8 cellular contexts compared by ENCODE assay signal in the genomic region with DNA sequence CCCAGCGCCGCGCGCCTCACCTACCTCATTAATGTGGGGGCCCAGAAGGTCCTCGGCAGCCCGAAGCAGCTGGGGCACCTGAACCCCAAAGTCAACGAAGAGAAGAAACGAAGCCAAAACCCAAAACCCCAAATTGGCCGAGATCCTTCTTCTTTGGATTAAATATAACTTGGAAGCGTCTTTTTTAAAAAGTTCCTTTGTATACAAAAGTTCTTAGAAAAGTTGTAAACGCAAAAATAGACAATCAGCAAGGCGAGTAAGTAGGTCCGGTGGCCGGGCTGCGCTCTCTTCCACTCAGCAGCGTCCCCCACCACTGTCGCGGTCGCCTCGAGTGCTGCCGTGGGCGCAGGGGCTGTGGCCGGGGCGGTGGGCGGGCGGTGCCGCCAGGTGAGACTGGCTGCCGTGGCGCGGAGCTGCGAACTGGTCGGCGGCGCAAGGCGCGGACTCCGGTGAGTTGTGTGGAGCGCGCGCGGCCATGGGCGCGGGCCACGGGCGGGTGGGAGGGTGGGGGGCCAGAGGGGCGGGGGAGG. TPM values are rescaled to one million over a fixed set of nuclear protein-coding genes. Genes with fewer than 3 reads are reported as not detected.
DNase-seq lines count a peak whose midpoint lies in the region; ATAC-seq and TF ChIP-seq lines count a peak whose summit lies in the region.

No MANE protein-coding gene starts in this region.

- TF ChIP-seq CTCF in CD8-positive, alpha-beta T cell (IDR thresholded peaks at IDR 0.05) = no peak
- TF ChIP-seq CTCF in mammary epithelial cell (conservative IDR thresholded peaks at IDR 0.05 in 1 of 2, IDR thresholded peaks at IDR 0.05 in 1 of 2; ENCODE audit: extremely low read depth in 1 of 2, insufficient read depth in 1 of 2, low read depth in 1 of 2, low read length in 2 of 2) = no peak

- no peaks in the 10 kb centered on the region for H3K36me3 Mint-ChIP-seq in CD8-positive, alpha-beta T cell

- H3K4me3 Mint-ChIP-seq in CD8-positive, alpha-beta T cell = peak overlapping the region; percentile 57

- no peaks in the 10 kb centered on the region for H3K36me3 ChIP-seq in CD8-positive, alpha-beta T cell (ENCODE audit: insufficient read depth, low read length)
- peaks cover 21% of the 10 kb centered on the region for H3K36me3 ChIP-seq in mammary epithelial cell (ENCODE audit: insufficient read depth, low read length)

- H3K4me1 ChIP-seq in CD8-positive, alpha-beta T cell (ENCODE audit: insufficient read depth, low read length) = no peaks in the 10 kb centered on the region
- H3K4me1 ChIP-seq in mammary epithelial cell (ENCODE audit: insufficient read depth, low read length) (peaks cover 41% of the 10 kb centered on the region), mononuclear cell (ENCODE audit: insufficient read depth, low read length) (peaks cover 67% of the 10 kb centered on the region)

- H3K4me3 ChIP-seq in CD8-positive, alpha-beta T cell (ENCODE audit: low read depth, low read length) = no peak overlapping the region
- peak overlapping the region; percentile 93 to 97 (median 94) for H3K4me3 ChIP-seq in mammary epithelial cell (replicated peaks in 1 of 3; ENCODE audit: insufficient read depth in 1 of 3, low read depth in 2 of 3, low read length in 3 of 3)
- H3K4me3 ChIP-seq in mononuclear cell (ENCODE audit: low read length) = peak overlapping the region; percentile 82

- CTCF ChIA-PET in CD8-positive, alpha-beta T cell (lab: Charles Lee) = no interaction called here
- CTCF ChIA-PET in mammary epithelial cell (lab: Charles Lee; ENCODE audit: low non-redundant PET) = interaction anchor here (0.9 kb wide), 1 partner anchor 24 kb away, joined by 7 read pairs; no protein-coding TSS in a partner anchor

- H3K4me1 Mint-ChIP-seq in CD8-positive, alpha-beta T cell (ENCODE audit: low read depth) = peaks cover 14% of the 10 kb centered on the region

- no peak for ATAC-seq in CD8-positive, alpha-beta T cell
- ATAC-seq in GM21381 (IDR thresholded peaks at IDR 0.05; ENCODE audit: unreplicated experiment) = peak; percentile 41

- 0% methylated on average over 11 of the region's 46 CpGs for WGBS in mammary epithelial cell (ENCODE audit: low coverage, missing lambda C conversion rate)

- no peak overlapping the region for H3K27ac ChIP-seq in CD8-positive, alpha-beta T cell (ENCODE audit: low read depth, low read length)
- peak overlapping the region; percentile 83 for H3K27ac ChIP-seq in mammary epithelial cell (ENCODE audit: insufficient read depth, low read depth, low read length)

- peaks cover 45% of the 10 kb centered on the region for H3K79me2 ChIP-seq in mammary epithelial cell (ENCODE audit: insufficient read depth, low read length)

- POLR2A ChIA-PET in CD8-positive, alpha-beta T cell (lab: Charles Lee) = no interaction called here

- no peak overlapping the region for H3K27ac Mint-ChIP-seq in CD8-positive, alpha-beta T cell

- peaks cover 2% of the 10 kb centered on the region for H4K20me1 ChIP-seq in mammary epithelial cell (ENCODE audit: insufficient read depth, low read length)

- no peaks in the 10 kb centered on the region for H3K27me3 ChIP-seq in CD8-positive, alpha-beta T cell (ENCODE audit: insufficient read depth, low read length)
- no peaks in the 10 kb centered on the region for H3K27me3 ChIP-seq in mammary epithelial cell (ENCODE audit: insufficient read depth, low read length)
- peaks cover 64% of the 10 kb centered on the region for H3K27me3 ChIP-seq in mononuclear cell (ENCODE audit: insufficient read depth, low read length)

- DNase-seq in CD8-positive, alpha-beta T cell = no peak
- DNase-seq in HT-29 (ENCODE audit: low spot score) (peak; percentile 50), mammary epithelial cell (no peak), posterior vena cava (ENCODE audit: low spot score) (no peak), DMS79 treated with DMSO at 0.1 percent for 48 hours (lab: John Stamatoyannopoulos, UW) (no peak), NCI-H69 (lab: John Stamatoyannopoulos, UW) (no peak)

- intact Hi-C loops in CD8-positive, alpha-beta T cell (cut with DNase I, micrococcal nuclease) = no loop called here
- intact Hi-C loops in mammary epithelial cell (cut with micrococcal nuclease) (loop anchor here (1.0 to 10.0 kb wide), 10 partner anchors 148 to 1063 kb away; no protein-coding TSS in a partner anchor), posterior vena cava (cut with DNase I) (loop anchor here (2.0 to 10.0 kb wide), 5 partner anchors 150 to 786 kb away; no protein-coding TSS in a partner anchor)

- no peaks in the 10 kb centered on the region for H3K9me3 Mint-ChIP-seq in CD8-positive, alpha-beta T cell

- in situ Hi-C loops in mammary epithelial cell (cut with MboI; ENCODE audit: low sequenced_read_pairs in 2 of 2) = loop anchor here (10.0 to 25.0 kb wide), 3 partner anchors 548 to 786 kb away; no protein-coding TSS in a partner anchor

- peak overlapping the region; percentile 93 for H3K9ac ChIP-seq in mammary epithelial cell (ENCODE audit: insufficient read depth, low read length)

- H3K4me2 ChIP-seq in mammary epithelial cell (ENCODE audit: insufficient read depth, low read depth, low read length) = peak overlapping the region; percentile 96

- no peaks in the 10 kb centered on the region for H3K9me3 ChIP-seq in CD8-positive, alpha-beta T cell (ENCODE audit: low read length)
- H3K9me3 ChIP-seq in mammary epithelial cell (replicated peaks; ENCODE audit: insufficient read depth, low read length) (no peaks in the 10 kb centered on the region), mononuclear cell (ENCODE audit: low read depth, low read length) (no peaks in the 10 kb centered on the region)

- TSS peak; percentile 53 for BruUV-seq in mammary epithelial cell (replicated peaks; lab: Mats Ljungman, UMichigan)

- peak overlapping the region; percentile 26 for H2AFZ ChIP-seq in mammary epithelial cell (ENCODE audit: low read depth, low read length)

- dilution Hi-C loops in mammary epithelial cell (cut with HindIII; ENCODE audit: low sequenced_read_pairs) = no loop called here

- peaks cover 43% of the 10 kb centered on the region for H3K27me3 Mint-ChIP-seq in CD8-positive, alpha-beta T cell (ENCODE audit: low read depth)

RNA-seq across cellular contexts. Expression of gene KLF4, which starts 0.4 kb away (rescaled TPM):
- 1 to 10 TPM; 5.4 to 7.2 TPM for total RNA-seq in CD8-positive, alpha-beta T cell
- total RNA-seq in HT-29 (2014; rRNA removed; shearing (Covaris generic)) = 51.6 and 53.9 TPM in 2 replicates
- total RNA-seq in mammary epithelial cell (10 to 100 TPM; 20.5 to 52.5 TPM), mononuclear cell (61.5 TPM), posterior vena cava (100 to 1,000 TPM in 1 of 2 donors, 10 to 100 TPM in 1; 82.4 to 151 TPM)
- polyA plus RNA-seq in mammary epithelial cell = 10.1 TPM
- 8.6 TPM for polyA minus RNA-seq in mammary epithelial cell

Comparison
In these comparisons a context has a peak if more than half of its experiments do, and no peak if none do; other contexts are left out.
1. intact Hi-C loops: an anchor here in mammary epithelial cell (1.0 to 10.0 kb wide) and posterior vena cava (2.0 to 10.0 kb wide); none called in CD8-positive, alpha-beta T cell.